ENCODE assay signal across 11 cellular contexts in genomic region chr11:12540913-12541587, GRCh38.
DNase-seq lines count a peak whose midpoint lies in the region; ATAC-seq and TF ChIP-seq lines count a peak whose summit lies in the region.
"Had no signal": no experiment of that assay in that cellular context is flagged by ENCODE, and none has a peak within 500 bp of the region (broad histone marks: within the 10 kb centered on the region; RNA-seq: fewer than 3 reads in every experiment).

No MANE protein-coding gene starts in this region.

- intact Hi-C loops in gastrocnemius medialis (cut with DNase I; ENCODE audit: low total_unique reads): no loop called here

- H3K9me3 Mint-ChIP-seq in GM23338: no peaks in the 10 kb centered on the region
- H3K9me3 Mint-ChIP-seq: activated CD4-positive, alpha-beta memory T cell treated with anti-CD3 and anti-CD28 coated beads, Interleukin-2, amount 10 ng/mL, durations not matched to agents 7 days and 5 days; nephron progenitor cell had no signal

- 0 out of 2 replicates have a peak overlapping the region, but pooled peaks have one; percentile 43 for H2AFZ ChIP-seq in GM23338

- H3K27me3 ChIP-seq in GM23338 (ENCODE audit: insufficient read depth) (no peaks in the 10 kb centered on the region), brain microvascular endothelial cell (replicated peaks) (no peaks in the 10 kb centered on the region), right atrium auricular region (no peaks in the 10 kb centered on the region), gastrocnemius medialis (no peaks in the 10 kb centered on the region)

- in situ Hi-C loops in brain microvascular endothelial cell (cut with HindIII; ENCODE audit: low pct_ligation_motif_present, low sequenced_read_pairs): no loop called here
- in situ Hi-C loops in gastrocnemius medialis (cut with MboI; ENCODE audit: low sequenced_read_pairs in 4 of 4): no loop called here

- no peak overlapping the region for H3K4me3 ChIP-seq in GM23338
- H3K4me3 ChIP-seq in brain microvascular endothelial cell (ENCODE audit: low read depth, low read length): no peak overlapping the region
- H3K4me3 ChIP-seq in right atrium auricular region: no peak overlapping the region
- no peak overlapping the region for H3K4me3 ChIP-seq in gastrocnemius medialis

- H3K4me1 ChIP-seq in GM23338 (ENCODE audit: insufficient read depth) (no peaks in the 10 kb centered on the region), right atrium auricular region (peaks cover 0 to 19% of the 10 kb centered on the region in 2 donors), gastrocnemius medialis (peaks cover 8 to 10% of the 10 kb centered on the region in 2 donors)

- peak; percentile 32 for DNase-seq in GM23338 (ENCODE audit: low spot score)
- peak; percentile 77 for DNase-seq in brain microvascular endothelial cell
- DNase-seq in right atrium auricular region (ENCODE audit: low spot score): peak; percentile 58
- DNase-seq in gastrocnemius medialis: peak in 1 of 2 donors; percentile 28
- DNase-seq in COLO668 (lab: John Stamatoyannopoulos, UW; ENCODE audit: unreplicated experiment): no peak
- DNase-seq in HuH-7.5 (ENCODE audit: low spot score): no peak
- no peak for DNase-seq in NCI-H1694 (lab: John Stamatoyannopoulos, UW)
- DNase-seq: activated CD4-positive, alpha-beta memory T cell treated with anti-CD3 and anti-CD28 coated beads, Interleukin-2, amount 10 ng/mL, durations not matched to agents 7 days and 5 days; NCI-H774; nephron progenitor cell had no signal

- H3K36me3 ChIP-seq in GM23338 (ENCODE audit: insufficient read depth) (no peaks in the 10 kb centered on the region), brain microvascular endothelial cell (replicated peaks) (no peaks in the 10 kb centered on the region), right atrium auricular region (no peaks in the 10 kb centered on the region), gastrocnemius medialis (no peaks in the 10 kb centered on the region)

- H3K9me3 ChIP-seq in right atrium auricular region (no peaks in the 10 kb centered on the region), gastrocnemius medialis (no peaks in the 10 kb centered on the region)

- 0 out of 2 replicates have a peak, but pooled peaks cover 5% of the 10 kb centered on the region for H3K9me2 ChIP-seq in GM23338 (ENCODE audit: insufficient read depth)

- H3K4me1 Mint-ChIP-seq in GM23338: peaks cover 7% of the 10 kb centered on the region
- H3K4me1 Mint-ChIP-seq: activated CD4-positive, alpha-beta memory T cell treated with anti-CD3 and anti-CD28 coated beads, Interleukin-2, amount 10 ng/mL, durations not matched to agents 7 days and 5 days had no signal

- peak; percentile 27; the same call in 2 of the 3 replicates for ATAC-seq in GM23338
- ATAC-seq in gastrocnemius medialis: peak; percentile 32 to 41
- ATAC-seq in GM21723 (IDR thresholded peaks at IDR 0.05; ENCODE audit: unreplicated experiment): no peak

- H3K27ac ChIP-seq in GM23338 (ENCODE audit: low read depth) (no peak overlapping the region), brain microvascular endothelial cell (peak overlapping the region; percentile 83), right atrium auricular region (no peak overlapping the region), gastrocnemius medialis (peak overlapping the region in 1 of 4 donors; percentile 25)

- TF ChIP-seq CTCF in GM23338 (conservative IDR thresholded peaks at IDR 0.05; ENCODE audit: low read depth in 2 of 2) (no peak), brain microvascular endothelial cell (IDR thresholded peaks at IDR 0.05; ENCODE audit: low read depth, low read length, missing control alignments) (peak; percentile 69), right atrium auricular region (IDR thresholded peaks at IDR 0.05) (no peak), gastrocnemius medialis (IDR thresholded peaks at IDR 0.05 in 4 of 5, conservative IDR thresholded peaks at IDR 0.05 in 1 of 5) (no peak)

- no peaks in the 10 kb centered on the region for H4K20me1 ChIP-seq in GM23338 (replicated peaks; ENCODE audit: insufficient read depth)

- TF ChIP-seq POLR2A in gastrocnemius medialis (IDR thresholded peaks at IDR 0.05): no peak

- no peak overlapping the region for H3K4me2 ChIP-seq in GM23338

- no peak overlapping the region for H3K4me3 Mint-ChIP-seq in GM23338
- H3K4me3 Mint-ChIP-seq: activated CD4-positive, alpha-beta memory T cell treated with anti-CD3 and anti-CD28 coated beads, Interleukin-2, amount 10 ng/mL, durations not matched to agents 7 days and 5 days; nephron progenitor cell had no signal

- no peaks in the 10 kb centered on the region for H3K36me3 Mint-ChIP-seq in GM23338 (ENCODE audit: low read depth)

- H3F3A ChIP-seq in GM23338 (replicated peaks; ENCODE audit: low read depth): no peaks in the 10 kb centered on the region

- H3K27ac Mint-ChIP-seq in GM23338: no peak overlapping the region
- H3K27ac Mint-ChIP-seq: activated CD4-positive, alpha-beta memory T cell treated with anti-CD3 and anti-CD28 coated beads, Interleukin-2, amount 10 ng/mL, durations not matched to agents 7 days and 5 days; nephron progenitor cell had no signal

- peaks cover 7% of the 10 kb centered on the region for H3K27me3 Mint-ChIP-seq in GM23338 (ENCODE audit: insufficient read depth, low read depth, poor library complexity)

- no peaks in the 10 kb centered on the region for H3K79me2 ChIP-seq in GM23338 (replicated peaks; ENCODE audit: insufficient read depth)

TF ChIP-seq in GM23338, 12 proteins besides CTCF, POLR2A, EP300 and RAD21 (continues in another document):
- no peak for TF ChIP-seq ETS1 (IDR thresholded peaks at IDR 0.05)
- TF ChIP-seq ZNF462 (CRISPR knock-in tag; IDR thresholded peaks at IDR 0.05): no peak
- no peak for TF ChIP-seq EZH2phosphoT487 (IDR thresholded peaks at IDR 0.05; ENCODE audit: unreplicated experiment)
- TF ChIP-seq JUNB (IDR thresholded peaks at IDR 0.05; ENCODE audit: unreplicated experiment): no peak

Comparison
In these comparisons a context has a peak if more than half of its experiments do, and no peak if none do; other contexts are left out.
1. DNase-seq: peak in GM23338 (single experiment), brain microvascular endothelial cell (single experiment) and right atrium auricular region (single experiment); none in COLO668 (single experiment), HuH-7.5 (single experiment) and NCI-H1694 (single experiment).